Comparison of ENCODE assay signal across 1 cellular context in the genomic region with DNA sequence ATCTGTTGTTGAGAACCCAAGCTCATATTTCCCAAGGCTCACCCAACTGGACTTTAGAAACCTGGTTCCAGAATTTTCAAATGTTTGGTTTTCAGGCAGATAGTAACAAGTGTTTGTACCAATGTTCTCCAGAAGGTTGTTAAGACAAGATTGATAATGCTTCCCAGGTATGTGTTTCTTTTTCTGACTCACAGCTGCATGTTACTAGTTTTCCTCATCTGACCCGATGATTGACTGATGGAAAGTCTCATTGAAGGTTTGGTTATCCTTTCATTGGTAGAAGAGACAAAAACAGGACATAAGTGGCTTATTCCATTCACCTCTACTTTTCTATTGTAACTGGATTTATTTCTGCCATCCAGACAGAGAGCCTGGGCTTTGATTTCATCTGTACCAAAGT.
TF ChIP-seq lines count a peak whose summit lies in the region.

No MANE protein-coding gene starts in this region.

TF ChIP-seq in WTC11, 78 proteins besides CTCF, POLR2A, EP300 and RAD21:
- TF ChIP-seq ZNF263 (CRISPR knock-in tag; IDR thresholded peaks at IDR 0.05; ENCODE audit: low read depth) (no peak), SMAD4 (CRISPR knock-in tag; IDR thresholded peaks at IDR 0.05) (no peak), NR3C1 (CRISPR knock-in tag; conservative IDR thresholded peaks at IDR 0.05; ENCODE audit: low read depth) (no peak), NFYB (CRISPR knock-in tag; conservative IDR thresholded peaks at IDR 0.05; ENCODE audit: low read depth) (no peak), ZNF423 (CRISPR knock-in tag; IDR thresholded peaks at IDR 0.05) (no peak), NFATC4 (CRISPR knock-in tag; IDR thresholded peaks at IDR 0.05) (no peak), MXD4 (CRISPR knock-in tag; IDR thresholded peaks at IDR 0.05; ENCODE audit: borderline replicate concordance) (no peak), HMGA2 (CRISPR knock-in tag; IDR thresholded peaks at IDR 0.05) (no peak), ESRRA (CRISPR knock-in tag; IDR thresholded peaks at IDR 0.05; ENCODE audit: borderline replicate concordance) (no peak)
- TF ChIP-seq, protein P1, sequence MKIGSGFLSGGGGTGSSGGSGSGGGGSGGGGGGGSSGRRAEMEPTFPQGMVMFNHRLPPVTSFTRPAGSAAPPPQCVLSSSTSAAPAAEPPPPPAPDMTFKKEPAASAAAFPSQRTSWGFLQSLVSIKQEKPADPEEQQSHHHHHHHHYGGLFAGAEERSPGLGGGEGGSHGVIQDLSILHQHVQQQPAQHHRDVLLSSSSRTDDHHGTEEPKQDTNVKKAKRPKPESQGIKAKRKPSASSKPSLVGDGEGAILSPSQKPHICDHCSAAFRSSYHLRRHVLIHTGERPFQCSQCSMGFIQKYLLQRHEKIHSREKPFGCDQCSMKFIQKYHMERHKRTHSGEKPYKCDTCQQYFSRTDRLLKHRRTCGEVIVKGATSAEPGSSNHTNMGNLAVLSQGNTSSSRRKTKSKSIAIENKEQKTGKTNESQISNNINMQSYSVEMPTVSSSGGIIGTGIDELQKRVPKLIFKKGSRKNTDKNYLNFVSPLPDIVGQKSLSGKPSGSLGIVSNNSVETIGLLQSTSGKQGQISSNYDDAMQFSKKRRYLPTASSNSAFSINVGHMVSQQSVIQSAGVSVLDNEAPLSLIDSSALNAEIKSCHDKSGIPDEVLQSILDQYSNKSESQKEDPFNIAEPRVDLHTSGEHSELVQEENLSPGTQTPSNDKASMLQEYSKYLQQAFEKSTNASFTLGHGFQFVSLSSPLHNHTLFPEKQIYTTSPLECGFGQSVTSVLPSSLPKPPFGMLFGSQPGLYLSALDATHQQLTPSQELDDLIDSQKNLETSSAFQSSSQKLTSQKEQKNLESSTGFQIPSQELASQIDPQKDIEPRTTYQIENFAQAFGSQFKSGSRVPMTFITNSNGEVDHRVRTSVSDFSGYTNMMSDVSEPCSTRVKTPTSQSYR (CRISPR knock-in tag; IDR thresholded peaks at IDR 0.05), result no peak
- TF ChIP-seq, protein P2, sequence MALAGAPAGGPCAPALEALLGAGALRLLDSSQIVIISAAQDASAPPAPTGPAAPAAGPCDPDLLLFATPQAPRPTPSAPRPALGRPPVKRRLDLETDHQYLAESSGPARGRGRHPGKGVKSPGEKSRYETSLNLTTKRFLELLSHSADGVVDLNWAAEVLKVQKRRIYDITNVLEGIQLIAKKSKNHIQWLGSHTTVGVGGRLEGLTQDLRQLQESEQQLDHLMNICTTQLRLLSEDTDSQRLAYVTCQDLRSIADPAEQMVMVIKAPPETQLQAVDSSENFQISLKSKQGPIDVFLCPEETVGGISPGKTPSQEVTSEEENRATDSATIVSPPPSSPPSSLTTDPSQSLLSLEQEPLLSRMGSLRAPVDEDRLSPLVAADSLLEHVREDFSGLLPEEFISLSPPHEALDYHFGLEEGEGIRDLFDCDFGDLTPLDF (CRISPR knock-in tag; IDR thresholded peaks at IDR 0.05), result no peak
- TF ChIP-seq, protein P3, sequence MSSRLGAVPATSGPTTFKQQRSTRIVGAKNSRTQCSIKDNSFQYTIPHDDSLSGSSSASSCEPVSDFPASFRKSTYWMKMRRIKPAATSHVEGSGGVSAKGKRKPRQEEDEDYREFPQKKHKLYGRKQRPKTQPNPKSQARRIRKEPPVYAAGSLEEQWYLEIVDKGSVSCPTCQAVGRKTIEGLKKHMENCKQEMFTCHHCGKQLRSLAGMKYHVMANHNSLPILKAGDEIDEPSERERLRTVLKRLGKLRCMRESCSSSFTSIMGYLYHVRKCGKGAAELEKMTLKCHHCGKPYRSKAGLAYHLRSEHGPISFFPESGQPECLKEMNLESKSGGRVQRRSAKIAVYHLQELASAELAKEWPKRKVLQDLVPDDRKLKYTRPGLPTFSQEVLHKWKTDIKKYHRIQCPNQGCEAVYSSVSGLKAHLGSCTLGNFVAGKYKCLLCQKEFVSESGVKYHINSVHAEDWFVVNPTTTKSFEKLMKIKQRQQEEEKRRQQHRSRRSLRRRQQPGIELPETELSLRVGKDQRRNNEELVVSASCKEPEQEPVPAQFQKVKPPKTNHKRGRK (CRISPR knock-in tag; IDR thresholded peaks at IDR 0.05; ENCODE audit: borderline replicate concordance), result no peak
- TF ChIP-seq, protein P4, sequence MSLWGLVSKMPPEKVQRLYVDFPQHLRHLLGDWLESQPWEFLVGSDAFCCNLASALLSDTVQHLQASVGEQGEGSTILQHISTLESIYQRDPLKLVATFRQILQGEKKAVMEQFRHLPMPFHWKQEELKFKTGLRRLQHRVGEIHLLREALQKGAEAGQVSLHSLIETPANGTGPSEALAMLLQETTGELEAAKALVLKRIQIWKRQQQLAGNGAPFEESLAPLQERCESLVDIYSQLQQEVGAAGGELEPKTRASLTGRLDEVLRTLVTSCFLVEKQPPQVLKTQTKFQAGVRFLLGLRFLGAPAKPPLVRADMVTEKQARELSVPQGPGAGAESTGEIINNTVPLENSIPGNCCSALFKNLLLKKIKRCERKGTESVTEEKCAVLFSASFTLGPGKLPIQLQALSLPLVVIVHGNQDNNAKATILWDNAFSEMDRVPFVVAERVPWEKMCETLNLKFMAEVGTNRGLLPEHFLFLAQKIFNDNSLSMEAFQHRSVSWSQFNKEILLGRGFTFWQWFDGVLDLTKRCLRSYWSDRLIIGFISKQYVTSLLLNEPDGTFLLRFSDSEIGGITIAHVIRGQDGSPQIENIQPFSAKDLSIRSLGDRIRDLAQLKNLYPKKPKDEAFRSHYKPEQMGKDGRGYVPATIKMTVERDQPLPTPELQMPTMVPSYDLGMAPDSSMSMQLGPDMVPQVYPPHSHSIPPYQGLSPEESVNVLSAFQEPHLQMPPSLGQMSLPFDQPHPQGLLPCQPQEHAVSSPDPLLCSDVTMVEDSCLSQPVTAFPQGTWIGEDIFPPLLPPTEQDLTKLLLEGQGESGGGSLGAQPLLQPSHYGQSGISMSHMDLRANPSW (CRISPR knock-in tag; conservative IDR thresholded peaks at IDR 0.05; ENCODE audit: low read depth), result no peak
- TF ChIP-seq, protein P5, sequence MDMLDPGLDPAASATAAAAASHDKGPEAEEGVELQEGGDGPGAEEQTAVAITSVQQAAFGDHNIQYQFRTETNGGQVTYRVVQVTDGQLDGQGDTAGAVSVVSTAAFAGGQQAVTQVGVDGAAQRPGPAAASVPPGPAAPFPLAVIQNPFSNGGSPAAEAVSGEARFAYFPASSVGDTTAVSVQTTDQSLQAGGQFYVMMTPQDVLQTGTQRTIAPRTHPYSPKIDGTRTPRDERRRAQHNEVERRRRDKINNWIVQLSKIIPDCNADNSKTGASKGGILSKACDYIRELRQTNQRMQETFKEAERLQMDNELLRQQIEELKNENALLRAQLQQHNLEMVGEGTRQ (CRISPR knock-in tag; IDR thresholded peaks at IDR 0.05), result no peak
- TF ChIP-seq, protein P6, sequence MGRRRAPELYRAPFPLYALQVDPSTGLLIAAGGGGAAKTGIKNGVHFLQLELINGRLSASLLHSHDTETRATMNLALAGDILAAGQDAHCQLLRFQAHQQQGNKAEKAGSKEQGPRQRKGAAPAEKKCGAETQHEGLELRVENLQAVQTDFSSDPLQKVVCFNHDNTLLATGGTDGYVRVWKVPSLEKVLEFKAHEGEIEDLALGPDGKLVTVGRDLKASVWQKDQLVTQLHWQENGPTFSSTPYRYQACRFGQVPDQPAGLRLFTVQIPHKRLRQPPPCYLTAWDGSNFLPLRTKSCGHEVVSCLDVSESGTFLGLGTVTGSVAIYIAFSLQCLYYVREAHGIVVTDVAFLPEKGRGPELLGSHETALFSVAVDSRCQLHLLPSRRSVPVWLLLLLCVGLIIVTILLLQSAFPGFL (CRISPR knock-in tag; IDR thresholded peaks at IDR 0.05; ENCODE audit: borderline replicate concordance), result no peak
